ENCODE assay signal across 8 cellular contexts in genomic region chr1:22024485-22025367, GRCh38. TPM values are rescaled to one million over a fixed set of nuclear protein-coding genes. Genes with fewer than 3 reads are reported as not detected.
DNase-seq lines count a peak whose midpoint lies in the region; ATAC-seq lines count a peak whose summit lies in the region.

No MANE protein-coding gene starts in this region.

- DNase-seq in DMS153 (lab: John Stamatoyannopoulos, UW) (peak; percentile 30), DMS153 treated with DMSO at 0.1 percent for 48 hours (lab: John Stamatoyannopoulos, UW; ENCODE audit: unreplicated experiment) (no peak), NCI-H2081 (lab: John Stamatoyannopoulos, UW) (peak; percentile 75 to 87), cerebellum (ENCODE audit: low spot score) (peak; percentile 11), left lobe of liver (ENCODE audit: low spot score) (peak; percentile 54)
- peak; percentile 66 for DNase-seq in activated CD4-positive, CD25-positive, alpha-beta regulatory T cell treated with anti-CD3 and anti-CD28 coated beads, Interleukin-2, amount 50 U/mL, for 72 hours
- DNase-seq in stimulated activated CD4-positive, alpha-beta T cell treated with anti-CD3 and anti-CD28 coated beads, Interleukin-2, amount 100 ng/mL, for 4 hours (ENCODE audit: low read depth) = peak; percentile 44

- ATAC-seq in HG02763 (IDR thresholded peaks at IDR 0.05; ENCODE audit: unreplicated experiment) (peak; percentile 30), left lobe of liver (peak; percentile 65)

RNA-seq across cellular contexts. Expression of gene CELA3A, which starts 23.3 kb away (rescaled TPM):
- total RNA-seq in cerebellum (not detected), left lobe of liver (13.4 TPM)

RNA-seq across cellular contexts. Expression of gene CDC42, which starts 27.8 kb away (rescaled TPM):
- 251 TPM for total RNA-seq in cerebellum
- total RNA-seq in left lobe of liver = 69.8 TPM

RNA-seq across cellular contexts. Expression of gene CELA3B, which starts 47.9 kb away (rescaled TPM):
- total RNA-seq in cerebellum = not detected
- 7.4 TPM for total RNA-seq in left lobe of liver

Comparison
In these comparisons a context has a peak if more than half of its experiments do, and no peak if none do; other contexts are left out.
1. RNA of gene CELA3A, which starts 23.3 kb away (total RNA-seq): 13.4 TPM in left lobe of liver (single experiment); not detected in cerebellum (single experiment); every median in the first group is over 10 times any median in the second.